In the genomic region with DNA sequence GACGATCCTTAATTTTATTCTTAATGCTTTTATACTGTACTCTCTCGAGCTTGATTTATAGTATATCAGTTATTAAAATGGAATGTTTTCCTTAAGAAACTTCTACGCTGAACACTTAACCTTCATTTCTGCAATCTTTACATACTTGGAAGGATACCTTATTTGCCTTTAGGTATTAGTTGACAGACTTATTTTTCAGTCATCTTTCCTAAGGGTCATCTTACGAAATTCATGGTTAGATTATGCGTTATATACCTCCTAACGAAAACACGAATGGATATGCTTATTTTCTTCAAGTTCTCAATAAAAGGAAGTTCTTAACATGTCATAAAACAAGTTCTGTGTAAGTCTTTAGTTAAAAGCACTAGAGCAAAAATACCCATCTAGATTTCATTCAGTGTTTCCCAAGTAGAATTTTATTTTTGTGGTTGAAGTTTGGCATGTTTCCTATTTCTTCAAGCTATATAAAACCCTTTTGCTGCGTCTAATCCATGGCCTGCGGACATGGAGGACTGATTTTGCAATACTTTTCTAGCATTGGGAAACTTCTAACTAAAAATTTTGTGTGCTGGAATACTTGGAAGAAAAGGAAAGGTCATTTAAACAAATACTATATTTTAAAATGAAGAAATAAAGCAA, we compare ENCODE assay signal across 17 cellular contexts.
A peak's percentile ranks its signal among the peaks of the same experiment; 100 is the strongest.
DNase-seq lines count a peak whose midpoint lies in the region; ATAC-seq, FAIRE-seq and TF ChIP-seq lines count a peak whose summit lies in the region.
"Had no signal": no experiment of that assay in that cellular context is flagged by ENCODE, and none has a peak within 500 bp of the region (broad histone marks: within the 10 kb centered on the region; RNA-seq: fewer than 3 reads in every experiment).

No MANE protein-coding gene starts in this region.

- H3K18ac ChIP-seq in IMR-90 (ENCODE audit: low read depth, low read length) = no peak overlapping the region

- CTCF ChIA-PET in IMR-90 (lab: Yijun Ruan, JAX) = no interaction called here

- H2BK5ac ChIP-seq in IMR-90 (ENCODE audit: low read depth, low read length, poor library complexity, severe bottlenecking) = no peak overlapping the region

- no peak for FAIRE-seq in frontal cortex (lab: Jason Lieb, UNC)

- H4K5ac ChIP-seq in IMR-90 (ENCODE audit: low read depth, low read length) = no peak overlapping the region

- no peak overlapping the region for H2AK5ac ChIP-seq in IMR-90 (ENCODE audit: low read depth, low read length)

- TF ChIP-seq CTCF in IMR-90 (conservative IDR thresholded peaks at IDR 0.05; ENCODE audit: low read depth, low read length) (no peak), astrocyte of the spinal cord (IDR thresholded peaks at IDR 0.05; ENCODE audit: low read depth, low read length) (no peak)

- H3K9me3 ChIP-seq in IMR-90 (ENCODE audit: control insufficient read depth, insufficient read depth, low read length) = no peaks in the 10 kb centered on the region
- H3K9me3 ChIP-seq: esophagus muscularis mucosa, testis had no signal

- H3K27ac ChIP-seq in IMR-90 (ENCODE audit: insufficient read depth, low read length) = no peak overlapping the region
- H3K27ac ChIP-seq: esophagus muscularis mucosa, testis had no signal

- no peak overlapping the region for H3K4ac ChIP-seq in IMR-90 (ENCODE audit: low read depth, low read length)

- no peak for TF ChIP-seq RAD21 in IMR-90 (IDR thresholded peaks at IDR 0.05; ENCODE audit: low read length)

- H4K20me1 ChIP-seq in IMR-90 (ENCODE audit: insufficient read depth, low read length) = no peaks in the 10 kb centered on the region

- no CpG with 5 or more reads among the region's 9 CpGs for WGBS in IMR-90 (ENCODE audit: extremely low coverage in 2 of 2, insufficient read length in 1 of 2), 2 experiments

- H3K9me3 Mint-ChIP-seq in activated T-helper 1 cell treated with anti-CD3 and anti-CD28 coated beads, Interleukin-12 subunit alpha, Interleukin-12 subunit beta, Interleukin-2, Interleukin-4 antibody, amounts not matched to agents 30 ng/mL and 10 ng/mL and 1 ng/mL, durations not matched to agents 14 hours and 24 hours and 36 hours = no peaks in the 10 kb centered on the region

- H3K4me1 ChIP-seq in IMR-90 (ENCODE audit: control insufficient read depth, insufficient read depth, low read length) = no peaks in the 10 kb centered on the region
- H3K4me1 ChIP-seq: esophagus muscularis mucosa, testis had no signal

- POLR2A ChIA-PET in IMR-90 (lab: Charles Lee; ENCODE audit: unreplicated experiment) = no interaction called here

- H2BK15ac ChIP-seq in IMR-90 (ENCODE audit: low read depth, low read length) = no peak overlapping the region

- H3K79me1 ChIP-seq in IMR-90 (ENCODE audit: low read depth in 1 of 2, low read length in 2 of 2) = no peaks in the 10 kb centered on the region

- DNase-seq in AG08395 (ENCODE audit: low spot score) = peak; percentile 54
- peak; percentile 26 for DNase-seq in IMR-90
- DNase-seq in astrocyte of the spinal cord (ENCODE audit: low read depth, low spot score) = peak; percentile 18
- DNase-seq in iris pigment epithelial cell (ENCODE audit: low read depth) = peak; percentile 50
- DNase-seq in frontal cortex (ENCODE audit: low spot score in 2 of 2) = no peak
- no peak for DNase-seq in activated T-helper 1 cell treated with anti-CD3 and anti-CD28 coated beads, Interleukin-12 subunit alpha, Interleukin-12 subunit beta, Interleukin-2, Interleukin-4 antibody, amounts not matched to agents 30 ng/mL and 10 ng/mL and 1 ng/mL, durations not matched to agents 14 hours and 24 hours and 36 hours (ENCODE audit: low spot score)
- DNase-seq: activated CD8-positive, alpha-beta memory T cell treated with anti-CD3 and anti-CD28 coated beads for 24 hours; anterior cingulate cortex; cortex of kidney; H7; NCI-H1092 treated with DMSO at 0.1 percent for 48 hours; testis had no signal

- no peak overlapping the region for H3K4me2 ChIP-seq in IMR-90 (ENCODE audit: low read depth, low read length)

- no peaks in the 10 kb centered on the region for H3K4me1 Mint-ChIP-seq in activated T-helper 1 cell treated with anti-CD3 and anti-CD28 coated beads, Interleukin-12 subunit alpha, Interleukin-12 subunit beta, Interleukin-2, Interleukin-4 antibody, amounts not matched to agents 30 ng/mL and 10 ng/mL and 1 ng/mL, durations not matched to agents 14 hours and 24 hours and 36 hours (ENCODE audit: low read depth)

- BruUV-seq in IMR-90 (replicated peaks; lab: Mats Ljungman, UMichigan) = no TSS peak

- peaks cover 3% of the 10 kb centered on the region; the same call in 1 of the 2 replicates for H3K27me3 ChIP-seq in IMR-90 (ENCODE audit: control insufficient read depth, insufficient read depth, low read length)
- H3K27me3 ChIP-seq: esophagus muscularis mucosa, testis had no signal

- H3K14ac ChIP-seq in IMR-90 (replicated peaks; ENCODE audit: low read depth, low read length) = no peak overlapping the region

- H3K56ac ChIP-seq in IMR-90 (ENCODE audit: extremely low read depth, insufficient read depth, low read length) = no peak overlapping the region

- no peak overlapping the region for H3K4me3 ChIP-seq in IMR-90 (ENCODE audit: insufficient read depth, low read depth, low read length)
- no peak overlapping the region for H3K4me3 ChIP-seq in astrocyte of the spinal cord (ENCODE audit: low read depth, low read length)
- H3K4me3 ChIP-seq: esophagus muscularis mucosa, lung, testis had no signal

- H4K8ac ChIP-seq in IMR-90 (ENCODE audit: low read depth in 2 of 2, low read length in 2 of 2) = no peak overlapping the region

- no peak overlapping the region for H3K4me3 Mint-ChIP-seq in activated T-helper 1 cell treated with anti-CD3 and anti-CD28 coated beads, Interleukin-12 subunit alpha, Interleukin-12 subunit beta, Interleukin-2, Interleukin-4 antibody, amounts not matched to agents 30 ng/mL and 10 ng/mL and 1 ng/mL, durations not matched to agents 14 hours and 24 hours and 36 hours
- H3K4me3 Mint-ChIP-seq: natural killer cell treated with Interleukin-12 subunit alpha and Interleukin-12 subunit beta and Interleukin-15 and Interleukin-18, amount 100 ng/mL, for 72 hours had no signal

- ATAC-seq in IMR-90 (ENCODE audit: low read depth) (no peak), GM21723 (IDR thresholded peaks at IDR 0.05; ENCODE audit: unreplicated experiment) (no peak), GM18907 (IDR thresholded peaks at IDR 0.05; ENCODE audit: unreplicated experiment) (no peak)
- ATAC-seq: natural killer cell treated with Interleukin-12 subunit alpha and Interleukin-12 subunit beta and Interleukin-15 and Interleukin-18, amount 100 ng/mL, for 72 hours had no signal

- H2BK20ac ChIP-seq in IMR-90 (ENCODE audit: low read depth, low read length) = no peak overlapping the region

- no peak overlapping the region for H2BK120ac ChIP-seq in IMR-90 (ENCODE audit: low read depth, low read length)

- in situ Hi-C loops in IMR-90 (cut with MboI; ENCODE audit: low sequenced_read_pairs) (no loop called here), astrocyte of the spinal cord (cut with HindIII; ENCODE audit: low sequenced_read_pairs) (no loop called here)

- no peak for TF ChIP-seq POLR2A in IMR-90 (IDR thresholded peaks at IDR 0.05; ENCODE audit: low read depth, low read length)

- no peak overlapping the region for H3K27ac Mint-ChIP-seq in activated T-helper 1 cell treated with anti-CD3 and anti-CD28 coated beads, Interleukin-12 subunit alpha, Interleukin-12 subunit beta, Interleukin-2, Interleukin-4 antibody, amounts not matched to agents 30 ng/mL and 10 ng/mL and 1 ng/mL, durations not matched to agents 14 hours and 24 hours and 36 hours
- H3K27ac Mint-ChIP-seq: natural killer cell treated with Interleukin-12 subunit alpha and Interleukin-12 subunit beta and Interleukin-15 and Interleukin-18, amount 100 ng/mL, for 72 hours had no signal

- H3K27me3 Mint-ChIP-seq in activated T-helper 1 cell treated with anti-CD3 and anti-CD28 coated beads, Interleukin-12 subunit alpha, Interleukin-12 subunit beta, Interleukin-2, Interleukin-4 antibody, amounts not matched to agents 30 ng/mL and 10 ng/mL and 1 ng/mL, durations not matched to agents 14 hours and 24 hours and 36 hours (ENCODE audit: insufficient read depth) = peaks cover 2% of the 10 kb centered on the region
- H3K27me3 Mint-ChIP-seq: natural killer cell treated with Interleukin-12 subunit alpha and Interleukin-12 subunit beta and Interleukin-15 and Interleukin-18, amount 100 ng/mL, for 72 hours had no signal

- H2AFZ ChIP-seq in IMR-90 (replicated peaks; ENCODE audit: low read length, poor library complexity) = no peak overlapping the region

- H3K9me1 ChIP-seq in IMR-90 (ENCODE audit: insufficient read depth, low read length) = no peaks in the 10 kb centered on the region

- dilution Hi-C loops in IMR-90 (cut with HindIII; ENCODE audit: low sequenced_read_pairs, unreplicated experiment) = no loop called here

- H4K91ac ChIP-seq in IMR-90 (ENCODE audit: insufficient read depth, low read depth, low read length) = no peak overlapping the region

- no peak overlapping the region for H2AK9ac ChIP-seq in IMR-90 (replicated peaks; ENCODE audit: low read depth, low read length, poor library complexity)

- H3K9ac ChIP-seq in IMR-90 (ENCODE audit: low read depth, low read length) = no peak overlapping the region

- intact Hi-C loops in IMR-90 (cut with micrococcal nuclease) = no loop called here
- intact Hi-C loops in activated T-helper 1 cell treated with anti-CD3 and anti-CD28 coated beads, Interleukin-12 subunit alpha, Interleukin-12 subunit beta, Interleukin-2, Interleukin-4 antibody, amounts not matched to agents 30 ng/mL and 10 ng/mL and 1 ng/mL, durations not matched to agents 14 hours and 24 hours and 36 hours (cut with micrococcal nuclease) = no loop called here

- no peaks in the 10 kb centered on the region for H3K36me3 Mint-ChIP-seq in activated T-helper 1 cell treated with anti-CD3 and anti-CD28 coated beads, Interleukin-12 subunit alpha, Interleukin-12 subunit beta, Interleukin-2, Interleukin-4 antibody, amounts not matched to agents 30 ng/mL and 10 ng/mL and 1 ng/mL, durations not matched to agents 14 hours and 24 hours and 36 hours (ENCODE audit: low read depth)
- H3K36me3 Mint-ChIP-seq: natural killer cell treated with Interleukin-12 subunit alpha and Interleukin-12 subunit beta and Interleukin-15 and Interleukin-18, amount 100 ng/mL, for 72 hours had no signal

- H3K36me3 ChIP-seq in IMR-90 (ENCODE audit: control insufficient read depth, insufficient read depth, low read length) = no peaks in the 10 kb centered on the region
- H3K36me3 ChIP-seq: esophagus muscularis mucosa had no signal

- no peak overlapping the region for H3K23ac ChIP-seq in IMR-90 (ENCODE audit: low read depth, low read length)

TF ChIP-seq in IMR-90, 13 proteins besides CTCF, POLR2A, EP300 and RAD21:
- TF ChIP-seq MXI1 (IDR thresholded peaks at IDR 0.05; ENCODE audit: borderline replicate concordance, low read depth, low read length) (no peak), SMC3 (IDR thresholded peaks at IDR 0.05; ENCODE audit: low read depth, low read length) (no peak), CEBPB (IDR thresholded peaks at IDR 0.05; ENCODE audit: low read depth, low read length) (peak; percentile 53; the same call in 1 of the 2 replicates)

Comparison
In these comparisons a context has a peak if more than half of its experiments do, and no peak if none do; other contexts are left out.
1. DNase-seq: peak in AG08395 (single experiment), IMR-90 (single experiment), astrocyte of the spinal cord (single experiment) and iris pigment epithelial cell (single experiment); none in frontal cortex (0 of 2) and activated T-helper 1 cell treated with anti-CD3 and anti-CD28 coated beads, Interleukin-12 subunit alpha, Interleukin-12 subunit beta, Interleukin-2, Interleukin-4 antibody, amounts not matched to agents 30 ng/mL and 10 ng/mL and 1 ng/mL, durations not matched to agents 14 hours and 24 hours and 36 hours (single experiment).